In the genomic region with DNA sequence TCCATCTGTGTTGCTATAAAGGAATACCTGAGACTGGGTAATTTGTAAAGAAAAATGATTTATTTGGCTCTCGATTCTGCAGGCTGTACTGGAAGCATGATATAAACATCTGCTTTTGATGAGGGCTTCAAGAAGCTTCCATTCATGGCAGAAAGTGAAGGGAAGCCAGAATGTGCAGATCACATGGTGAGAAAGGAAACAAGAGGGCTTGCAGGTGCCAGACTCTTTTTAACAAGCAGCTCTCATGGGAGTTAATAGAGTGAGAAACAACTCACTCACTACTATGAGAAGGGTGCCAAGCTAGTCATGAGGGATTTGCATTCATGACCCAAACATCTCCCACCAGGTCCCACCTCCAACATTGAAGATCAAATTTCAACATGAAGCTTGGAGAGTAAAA, we compare ENCODE assay signal across 26 cellular contexts.
"Had no signal": no experiment of that assay in that cellular context is flagged by ENCODE, and none has a peak within 500 bp of the region (broad histone marks: within the 10 kb centered on the region; RNA-seq: fewer than 3 reads in every experiment).

No MANE protein-coding gene starts in this region.

- H3K9me3 ChIP-seq: ascending aorta, body of pancreas had no signal

- ATAC-seq: activated naive CD4-positive, alpha-beta T cell treated with anti-CD3 and anti-CD28 coated beads, Interleukin-2, amount 50 U/mL, for 72 hours; activated naive CD8-positive, alpha-beta T cell treated with anti-CD3 and anti-CD28 coated beads, Interleukin-2, amount 50 U/mL, for 24 hours; activated T-cell treated with anti-CD3 and anti-CD28 coated beads, Interleukin-2, amount 50 U/mL, for 4 hours; body of pancreas; Panc1; Right ventricle myocardium inferior; T-cell had no signal

- H3K27me3 ChIP-seq: ascending aorta, body of pancreas had no signal

- H3K27ac ChIP-seq: ascending aorta, body of pancreas, SK-N-MC had no signal

- DNase-seq: activated CD4-positive, alpha-beta memory T cell treated with anti-CD3 and anti-CD28 coated beads for 36 hours; activated CD4-positive, alpha-beta T cell treated with anti-CD3 and anti-CD28 coated beads, Interleukin-2, amount 10 ng/mL, durations not matched to agents 7 days and 5 days; activated CD4-positive, CD25-positive, alpha-beta regulatory T cell; activated CD8-positive, alpha-beta memory T cell treated with anti-CD3 and anti-CD28 coated beads for 24 hours; activated effector memory CD4-positive, alpha-beta T cell treated with anti-CD3 and anti-CD28 coated beads, Interleukin-2, amount 50 U/mL, for 16 hours; activated naive CD4-positive, alpha-beta T cell treated with Interleukin-2 at 50 U/mL for 16 hours; activated naive CD8-positive, alpha-beta T cell treated with anti-CD3 and anti-CD28 coated beads, Interleukin-2, amount 50 U/mL, for 24 hours; activated T-cell treated with anti-CD3 and anti-CD28 coated beads, Interleukin-2, amount 50 U/mL, for 4 hours; amniotic stem cell; body of pancreas; Kasumi-1; NCI-H1048; NCI-H146; NCI-H187 treated with DMSO at 0.1 percent for 48 hours; NCI-H526; NK-92 treated with Interleukin-12 subunit alpha and Interleukin-12 subunit beta, amount 100 ng/mL, for 24 hours; OCI-M1; RPMI8226; T-cell; T-helper 2 cell; T1000 had no signal

- H3K4me3 ChIP-seq: ascending aorta, body of pancreas, SK-N-MC had no signal

- H3K36me3 ChIP-seq: ascending aorta had no signal

- H3K4me1 ChIP-seq: ascending aorta, body of pancreas had no signal
